Comparison of ENCODE assay signal across 8 cellular contexts in the genomic region with DNA sequence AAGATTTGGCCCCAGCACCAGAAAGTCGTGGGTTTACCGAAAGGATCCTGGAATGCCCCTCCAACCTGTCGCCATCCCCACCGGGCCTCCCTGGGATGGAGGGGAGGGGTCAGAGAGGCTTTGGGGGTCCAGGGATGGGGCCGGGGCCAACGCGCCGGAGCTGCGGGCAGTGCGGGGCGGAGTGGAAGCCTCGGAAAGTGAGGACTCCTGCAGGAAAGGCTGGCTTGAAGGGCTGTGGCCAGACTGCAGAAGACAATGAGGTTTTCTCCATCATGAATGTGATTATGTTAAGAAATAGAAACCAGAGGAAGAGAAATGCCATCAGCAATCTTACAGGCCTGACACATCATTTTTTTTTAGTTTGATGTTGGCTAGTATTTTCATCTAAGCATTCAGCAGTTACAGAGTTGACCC. TPM values are rescaled to one million over a fixed set of nuclear protein-coding genes. Genes with fewer than 3 reads are reported as not detected.
DNase-seq lines count a peak whose midpoint lies in the region; ATAC-seq and TF ChIP-seq lines count a peak whose summit lies in the region.

No MANE protein-coding gene starts in this region.

- DNase-seq in CD8-positive, alpha-beta memory T cell: peak; percentile 3 to 46 (median 24)
- DNase-seq in GM19240 (ENCODE audit: insufficient read length, low spot score): peak; percentile 10
- peak in 1 of 2 donors; percentile 13 for DNase-seq in central memory CD8-positive, alpha-beta T cell (ENCODE audit: low spot score in 2 of 2)
- DNase-seq in kidney epithelial cell (ENCODE audit: low read depth): no peak
- DNase-seq in stimulated activated CD4-positive, alpha-beta T cell treated with anti-CD3 and anti-CD28 coated beads, Interleukin-1b, Interleukin-23, amount 100 ng/mL, for 24 hours (ENCODE audit: low read depth in 4 of 4, low spot score in 1 of 4): peak in 3 of 4 experiments; percentile 1 to 14 (median 8)
- DNase-seq in dedifferentiated amniotic fluid mesenchymal stem cell (ENCODE audit: extremely low spot score): no peak

- POLR2A ChIA-PET in CD8-positive, alpha-beta memory T cell (lab: Charles Lee): interaction anchor here (2.1 kb wide), 1 partner anchor 62 kb away, joined by 39 read pairs; a partner anchor contains a TSS

- H3K27ac ChIP-seq in CD8-positive, alpha-beta memory T cell (ENCODE audit: low read depth, low read length): peak overlapping the region; percentile 84

- no peak for TF ChIP-seq CTCF in kidney epithelial cell (IDR thresholded peaks at IDR 0.05; ENCODE audit: insufficient read depth, low read length, poor library complexity, severe bottlenecking)

- peaks cover 0 to 10% (median 1%) of the 10 kb centered on the region in 3 donors for H3K36me3 Mint-ChIP-seq in CD8-positive, alpha-beta memory T cell
- H3K36me3 Mint-ChIP-seq in central memory CD8-positive, alpha-beta T cell (ENCODE audit: insufficient read depth): peaks cover 4% of the 10 kb centered on the region

- peaks cover 38 to 50% (median 48%) of the 10 kb centered on the region in 3 donors for H3K4me1 Mint-ChIP-seq in CD8-positive, alpha-beta memory T cell
- H3K4me1 Mint-ChIP-seq in central memory CD8-positive, alpha-beta T cell: peaks cover 36% of the 10 kb centered on the region

- no peaks in the 10 kb centered on the region for H3K27me3 ChIP-seq in CD8-positive, alpha-beta memory T cell (ENCODE audit: insufficient read depth, low read length, poor library complexity, severe bottlenecking)
- H3K27me3 ChIP-seq in kidney epithelial cell (ENCODE audit: control insufficient read depth, insufficient read depth, low read length): no peaks in the 10 kb centered on the region

- no peaks in the 10 kb centered on the region for H3K9me3 Mint-ChIP-seq in CD8-positive, alpha-beta memory T cell
- no peaks in the 10 kb centered on the region for H3K9me3 Mint-ChIP-seq in central memory CD8-positive, alpha-beta T cell

- ATAC-seq in HG03378 (IDR thresholded peaks at IDR 0.05; ENCODE audit: unreplicated experiment) (peak; percentile 2), SK-N-SH treated with all-trans-retinoic acid at 6 μM for 48 hours (peak; percentile 75)
- ATAC-seq in central memory CD8-positive, alpha-beta T cell (replicated peaks; ENCODE audit: extremely low read depth, poor library complexity, severe bottlenecking): peak; percentile 56

- peak overlapping the region; percentile 85 for H3K4me3 ChIP-seq in CD8-positive, alpha-beta memory T cell (ENCODE audit: low read length)
- peak overlapping the region; percentile 82 for H3K4me3 ChIP-seq in kidney epithelial cell (ENCODE audit: low read depth, low read length)

- no peaks in the 10 kb centered on the region for H3K36me3 ChIP-seq in CD8-positive, alpha-beta memory T cell (ENCODE audit: insufficient read depth, low read length)
- H3K36me3 ChIP-seq in kidney epithelial cell (ENCODE audit: control insufficient read depth, insufficient read depth, low read length): no peaks in the 10 kb centered on the region

- no peaks in the 10 kb centered on the region for H3K9me3 ChIP-seq in CD8-positive, alpha-beta memory T cell (ENCODE audit: low read length)

- peak overlapping the region; percentile 96 to 99 (median 98) for H3K4me3 Mint-ChIP-seq in CD8-positive, alpha-beta memory T cell
- peak overlapping the region; percentile 68 for H3K4me3 Mint-ChIP-seq in central memory CD8-positive, alpha-beta T cell

- CTCF ChIA-PET in CD8-positive, alpha-beta memory T cell (lab: Charles Lee): interaction anchor here (1.3 to 1.7 kb wide), 2 partner anchors 13 to 62 kb away, joined by 3 to 4 read pairs; no protein-coding TSS in a partner anchor

- peaks cover 0 to 3% of the 10 kb centered on the region in 2 donors for H3K27me3 Mint-ChIP-seq in CD8-positive, alpha-beta memory T cell
- no peaks in the 10 kb centered on the region for H3K27me3 Mint-ChIP-seq in central memory CD8-positive, alpha-beta T cell

- peaks cover 18% of the 10 kb centered on the region for H3K4me1 ChIP-seq in CD8-positive, alpha-beta memory T cell (ENCODE audit: insufficient read depth, low read length)

- peak overlapping the region; percentile 74 to 96 (median 88) for H3K27ac Mint-ChIP-seq in CD8-positive, alpha-beta memory T cell
- H3K27ac Mint-ChIP-seq in central memory CD8-positive, alpha-beta T cell (ENCODE audit: low read depth): peak overlapping the region; percentile 75

TF ChIP-seq in SK-N-SH treated with all-trans-retinoic acid at 6 μM for 48 hours, 23 proteins besides CTCF, POLR2A, EP300 and RAD21:
- TF ChIP-seq RARB (CRISPR knock-in tag; IDR thresholded peaks at IDR 0.05): no peak
- TF ChIP-seq, protein P1, sequence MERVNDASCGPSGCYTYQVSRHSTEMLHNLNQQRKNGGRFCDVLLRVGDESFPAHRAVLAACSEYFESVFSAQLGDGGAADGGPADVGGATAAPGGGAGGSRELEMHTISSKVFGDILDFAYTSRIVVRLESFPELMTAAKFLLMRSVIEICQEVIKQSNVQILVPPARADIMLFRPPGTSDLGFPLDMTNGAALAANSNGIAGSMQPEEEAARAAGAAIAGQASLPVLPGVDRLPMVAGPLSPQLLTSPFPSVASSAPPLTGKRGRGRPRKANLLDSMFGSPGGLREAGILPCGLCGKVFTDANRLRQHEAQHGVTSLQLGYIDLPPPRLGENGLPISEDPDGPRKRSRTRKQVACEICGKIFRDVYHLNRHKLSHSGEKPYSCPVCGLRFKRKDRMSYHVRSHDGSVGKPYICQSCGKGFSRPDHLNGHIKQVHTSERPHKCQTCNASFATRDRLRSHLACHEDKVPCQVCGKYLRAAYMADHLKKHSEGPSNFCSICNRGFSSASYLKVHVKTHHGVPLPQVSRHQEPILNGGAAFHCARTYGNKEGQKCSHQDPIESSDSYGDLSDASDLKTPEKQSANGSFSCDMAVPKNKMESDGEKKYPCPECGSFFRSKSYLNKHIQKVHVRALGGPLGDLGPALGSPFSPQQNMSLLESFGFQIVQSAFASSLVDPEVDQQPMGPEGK (CRISPR knock-in tag; IDR thresholded peaks at IDR 0.05; ENCODE audit: borderline replicate concordance): no peak
- no peak for TF ChIP-seq ZNF70 (CRISPR knock-in tag; IDR thresholded peaks at IDR 0.05)
- TF ChIP-seq PPARA (CRISPR knock-in tag; IDR thresholded peaks at IDR 0.05; ENCODE audit: borderline replicate concordance): no peak
- no peak for TF ChIP-seq ZFP3 (CRISPR knock-in tag; IDR thresholded peaks at IDR 0.05)
- TF ChIP-seq, protein P2, sequence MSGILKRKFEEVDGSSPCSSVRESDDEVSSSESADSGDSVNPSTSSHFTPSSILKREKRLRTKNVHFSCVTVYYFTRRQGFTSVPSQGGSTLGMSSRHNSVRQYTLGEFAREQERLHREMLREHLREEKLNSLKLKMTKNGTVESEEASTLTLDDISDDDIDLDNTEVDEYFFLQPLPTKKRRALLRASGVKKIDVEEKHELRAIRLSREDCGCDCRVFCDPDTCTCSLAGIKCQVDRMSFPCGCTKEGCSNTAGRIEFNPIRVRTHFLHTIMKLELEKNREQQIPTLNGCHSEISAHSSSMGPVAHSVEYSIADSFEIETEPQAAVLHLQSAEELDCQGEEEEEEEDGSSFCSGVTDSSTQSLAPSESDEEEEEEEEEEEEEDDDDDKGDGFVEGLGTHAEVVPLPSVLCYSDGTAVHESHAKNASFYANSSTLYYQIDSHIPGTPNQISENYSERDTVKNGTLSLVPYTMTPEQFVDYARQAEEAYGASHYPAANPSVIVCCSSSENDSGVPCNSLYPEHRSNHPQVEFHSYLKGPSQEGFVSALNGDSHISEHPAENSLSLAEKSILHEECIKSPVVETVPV (CRISPR knock-in tag; IDR thresholded peaks at IDR 0.05): no peak
- no peak for TF ChIP-seq ARNTL (CRISPR knock-in tag; IDR thresholded peaks at IDR 0.05; ENCODE audit: borderline replicate concordance, low read depth)
- TF ChIP-seq BACH2 (CRISPR knock-in tag; IDR thresholded peaks at IDR 0.05; ENCODE audit: borderline replicate concordance): no peak

RNA-seq across cellular contexts. Expression of a gene that starts 0.7 kb away (rescaled TPM):
- 10 to 100 TPM; 30.5 to 31.6 TPM for total RNA-seq in CD8-positive, alpha-beta memory T cell
- 5.7 TPM for polyA plus RNA-seq in CD8-positive, alpha-beta memory T cell
- total RNA-seq in kidney epithelial cell: 30.2 and 32.1 TPM in 2 replicates

Comparison
In these comparisons a context has a peak if more than half of its experiments do, and no peak if none do; other contexts are left out.
1. DNase-seq: peak in CD8-positive, alpha-beta memory T cell (5 of 5), GM19240 (single experiment) and stimulated activated CD4-positive, alpha-beta T cell treated with anti-CD3 and anti-CD28 coated beads, Interleukin-1b, Interleukin-23, amount 100 ng/mL, for 24 hours (3 of 4); none in kidney epithelial cell (single experiment) and dedifferentiated amniotic fluid mesenchymal stem cell (single experiment).
2. ATAC-seq: peak in every context shown above with its lines; median percentile 75 in SK-N-SH treated with all-trans-retinoic acid at 6 μM for 48 hours; 56 in central memory CD8-positive, alpha-beta T cell; 2 in HG03378.